12 cellular contexts compared by ENCODE assay signal in the genomic region with DNA sequence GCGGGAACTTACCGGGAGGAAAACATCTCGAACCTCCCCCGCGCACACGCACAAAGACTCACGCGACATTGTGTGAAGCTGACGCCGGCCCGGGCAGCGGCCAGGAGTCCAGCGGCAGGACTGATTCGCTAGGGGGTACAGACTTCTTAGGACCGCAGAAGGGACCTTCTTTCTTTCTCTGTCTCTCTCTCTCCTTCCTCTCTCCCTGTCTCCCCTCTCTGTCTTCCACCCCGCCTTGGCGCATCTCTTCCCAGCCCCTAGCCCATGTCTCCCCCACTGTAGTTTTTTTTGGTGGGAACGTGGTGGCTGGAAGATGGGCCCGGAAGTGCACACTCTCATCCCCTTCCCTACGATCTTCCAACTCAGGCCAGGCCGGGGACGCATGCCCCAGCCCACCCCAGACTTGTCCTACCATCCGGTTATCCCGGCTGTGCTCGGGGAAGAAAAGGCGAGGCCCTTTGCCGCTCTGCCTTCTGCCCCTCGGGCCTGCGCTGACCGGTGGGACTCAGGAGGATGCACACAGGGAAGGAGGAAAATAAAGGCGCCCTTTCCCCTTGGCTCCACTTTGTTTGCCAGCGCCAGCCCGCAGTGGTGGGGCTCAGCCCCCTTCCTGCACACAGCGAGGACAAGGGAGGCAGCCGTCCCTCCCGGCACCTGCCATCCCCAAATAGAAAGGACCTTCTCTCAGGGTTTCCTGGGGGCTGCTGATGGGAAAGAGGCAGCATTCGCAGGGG. TPM values are rescaled to one million over a fixed set of nuclear protein-coding genes. Genes with fewer than 3 reads are reported as not detected.
DNase-seq lines count a peak whose midpoint lies in the region; ATAC-seq, FAIRE-seq and TF ChIP-seq lines count a peak whose summit lies in the region.
"Had no signal": no experiment of that assay in that cellular context is flagged by ENCODE, and none has a peak within 500 bp of the region (broad histone marks: within the 10 kb centered on the region; RNA-seq: fewer than 3 reads in every experiment).

No MANE protein-coding gene starts in this region.

- H3K4me1 ChIP-seq in keratinocyte (ENCODE audit: control insufficient read depth, extremely low read depth, insufficient read depth, low read length), result no peaks in the 10 kb centered on the region

- H3K36me3 Mint-ChIP-seq in activated naive CD4-positive, alpha-beta T cell treated with anti-CD3 and anti-CD28 coated beads for 36 hours (ENCODE audit: low read depth), result no peaks in the 10 kb centered on the region
- no peaks in the 10 kb centered on the region for H3K36me3 Mint-ChIP-seq in activated B cell treated with CpG ODN at 0.5 μM for 24 hours (ENCODE audit: low read depth)

- H3K4me3 Mint-ChIP-seq in activated naive CD4-positive, alpha-beta T cell treated with anti-CD3 and anti-CD28 coated beads for 36 hours, result peak overlapping the region; percentile 32
- H3K4me3 Mint-ChIP-seq in activated B cell treated with CpG ODN at 0.5 μM for 24 hours, result peak overlapping the region; percentile 52
- peak overlapping the region; percentile 58 to 70 for H3K4me3 Mint-ChIP-seq in stimulated activated naive CD8-positive, alpha-beta T cell treated with anti-CD3 and anti-CD28 coated beads, Interleukin-15, amount 100 ng/mL, for 72 hours

- no peaks in the 10 kb centered on the region for H3K79me2 ChIP-seq in keratinocyte (ENCODE audit: control insufficient read depth, insufficient read depth, low read length)

- H3K36me3 ChIP-seq in keratinocyte (ENCODE audit: control insufficient read depth in 2 of 2, extremely low read depth in 1 of 2, insufficient read depth in 2 of 2, low read length in 2 of 2), result no peaks in the 10 kb centered on the region

- peaks cover 23% of the 10 kb centered on the region for H3K4me1 Mint-ChIP-seq in activated naive CD4-positive, alpha-beta T cell treated with anti-CD3 and anti-CD28 coated beads for 36 hours (ENCODE audit: low read depth)
- H3K4me1 Mint-ChIP-seq in activated B cell treated with CpG ODN at 0.5 μM for 24 hours, result peaks cover 26% of the 10 kb centered on the region
- peaks cover 65% of the 10 kb centered on the region for H3K4me1 Mint-ChIP-seq in stimulated activated naive CD8-positive, alpha-beta T cell treated with anti-CD3 and anti-CD28 coated beads, Interleukin-15, amount 100 ng/mL, for 72 hours

- H3K9me3 Mint-ChIP-seq in activated naive CD4-positive, alpha-beta T cell treated with anti-CD3 and anti-CD28 coated beads for 36 hours, result no peaks in the 10 kb centered on the region
- H3K9me3 Mint-ChIP-seq in activated B cell treated with CpG ODN at 0.5 μM for 24 hours, result no peaks in the 10 kb centered on the region
- no peaks in the 10 kb centered on the region for H3K9me3 Mint-ChIP-seq in stimulated activated naive CD8-positive, alpha-beta T cell treated with anti-CD3 and anti-CD28 coated beads, Interleukin-15, amount 100 ng/mL, for 72 hours

- H3K9me3 ChIP-seq in keratinocyte (ENCODE audit: control insufficient read depth, low read depth, low read length), result no peaks in the 10 kb centered on the region

- dilution Hi-C loops in keratinocyte (cut with MboI; ENCODE audit: extremely low pct_ligation_motif_present, low sequenced_read_pairs), result no loop called here

- no peak overlapping the region for H3K27ac ChIP-seq in keratinocyte (ENCODE audit: control insufficient read depth, insufficient read depth, low read length)

- no peak overlapping the region for H3K27ac Mint-ChIP-seq in activated naive CD4-positive, alpha-beta T cell treated with anti-CD3 and anti-CD28 coated beads for 36 hours
- H3K27ac Mint-ChIP-seq in activated B cell treated with CpG ODN at 0.5 μM for 24 hours, result no peak overlapping the region
- peak overlapping the region in 1 of 2 donors; percentile 87 for H3K27ac Mint-ChIP-seq in stimulated activated naive CD8-positive, alpha-beta T cell treated with anti-CD3 and anti-CD28 coated beads, Interleukin-15, amount 100 ng/mL, for 72 hours

- TF ChIP-seq CTCF in activated B cell treated with CpG ODN at 0.5 μM for 24 hours (IDR thresholded peaks at IDR 0.05) (no peak), keratinocyte (optimal IDR thresholded peaks at IDR 0.05 in 1 of 3, IDR thresholded peaks at IDR 0.05 in 1 of 3, conservative IDR thresholded peaks at IDR 0.05 in 1 of 3; ENCODE audit: extremely low read depth in 1 of 3, insufficient read depth in 2 of 3, low read length in 3 of 3) (no peak)

- H3K9ac ChIP-seq in keratinocyte (ENCODE audit: control insufficient read depth, extremely low read depth, insufficient read depth, low read length), result no peak overlapping the region

- ATAC-seq in activated B cell treated with CpG ODN at 0.5 μM for 24 hours (ENCODE audit: low read depth) (no peak), HG03159 (IDR thresholded peaks at IDR 0.05; ENCODE audit: unreplicated experiment) (no peak)
- ATAC-seq in stimulated activated naive CD8-positive, alpha-beta T cell treated with anti-CD3 and anti-CD28 coated beads, Interleukin-15, amount 100 ng/mL, for 72 hours, result no peak

- no peak overlapping the region for H2AFZ ChIP-seq in keratinocyte (ENCODE audit: control insufficient read depth, low read length)

- no peaks in the 10 kb centered on the region for H3K9me1 ChIP-seq in keratinocyte (ENCODE audit: control insufficient read depth, extremely low read depth, insufficient read depth, low read length)

- no peak overlapping the region for H3K4me3 ChIP-seq in keratinocyte (ENCODE audit: control insufficient read depth in 2 of 3, extremely low read depth in 1 of 3, insufficient read depth in 2 of 3, low read depth in 1 of 3, low read length in 3 of 3)

- peaks cover 74% of the 10 kb centered on the region for H3K27me3 Mint-ChIP-seq in activated naive CD4-positive, alpha-beta T cell treated with anti-CD3 and anti-CD28 coated beads for 36 hours (ENCODE audit: low read depth)
- H3K27me3 Mint-ChIP-seq in activated B cell treated with CpG ODN at 0.5 μM for 24 hours, result peaks cover 52% of the 10 kb centered on the region
- peaks cover 95% of the 10 kb centered on the region for H3K27me3 Mint-ChIP-seq in stimulated activated naive CD8-positive, alpha-beta T cell treated with anti-CD3 and anti-CD28 coated beads, Interleukin-15, amount 100 ng/mL, for 72 hours

- DNase-seq in activated naive CD4-positive, alpha-beta T cell treated with anti-CD3 and anti-CD28 coated beads for 36 hours, result no peak
- DNase-seq in activated naive CD4-positive, alpha-beta T cell treated with anti-CD3 and anti-CD28 coated beads, Interleukin-2, amount 50 U/mL, for 16 hours, result no peak
- DNase-seq in activated B cell treated with CpG ODN at 0.5 μM for 24 hours (no peak), keratinocyte (ENCODE audit: low read depth, low spot score) (no peak), C1 segment of cervical spinal cord (lab: John Stamatoyannopoulos, UW) (no peak), NCI-H2107 (lab: John Stamatoyannopoulos, UW) (no peak)
- DNase-seq in stimulated activated naive CD8-positive, alpha-beta T cell treated with anti-CD3 and anti-CD28 coated beads, Interleukin-15, amount 100 ng/mL, for 72 hours, result no peak
- DNase-seq: left colon; stimulated activated naive CD4-positive, alpha-beta T cell had no signal

- peaks cover 4% of the 10 kb centered on the region for H4K20me1 ChIP-seq in keratinocyte (ENCODE audit: control insufficient read depth, extremely low read depth, insufficient read depth, low read length)

- CTCF ChIA-PET in activated naive CD4-positive, alpha-beta T cell treated with anti-CD3 and anti-CD28 coated beads for 36 hours (lab: Charles Lee), result no interaction called here
- CTCF ChIA-PET in activated B cell treated with CpG ODN at 0.5 μM for 24 hours (lab: Charles Lee), result no interaction called here

- intact Hi-C loops in activated naive CD4-positive, alpha-beta T cell treated with anti-CD3 and anti-CD28 coated beads for 36 hours (cut with micrococcal nuclease), result loop anchor here (5.0 kb wide), 1 partner anchor 348 kb away; no protein-coding TSS in a partner anchor
- intact Hi-C loops in activated B cell treated with CpG ODN at 0.5 μM for 24 hours (cut with micrococcal nuclease), result loop anchor here (5.0 kb wide), 2 partner anchors 348 to 1548 kb away; no protein-coding TSS in a partner anchor

- H3K4me2 ChIP-seq in keratinocyte (ENCODE audit: control insufficient read depth, extremely low read depth, insufficient read depth, low read depth, low read length), result peak overlapping the region; percentile 10

- peaks cover 97% of the 10 kb centered on the region for H3K27me3 ChIP-seq in keratinocyte (ENCODE audit: control insufficient read depth, extremely low read depth, insufficient read depth, low read length)

- no peak for FAIRE-seq in keratinocyte (lab: Jason Lieb, UNC)

- POLR2A ChIA-PET in activated B cell treated with CpG ODN at 0.5 μM for 24 hours (lab: Charles Lee), result no interaction called here

RNA-seq across cellular contexts. Expression of a gene that starts 1.4 kb away (rescaled TPM):
- not detected for total RNA-seq in activated naive CD4-positive, alpha-beta T cell treated with anti-CD3 and anti-CD28 coated beads for 36 hours
- not detected in 2 replicates for total RNA-seq in activated B cell treated with CpG ODN at 0.5 μM for 24 hours
- 0.05 to 0.14 TPM (median 0.09 TPM) in 3 replicates for polyA plus RNA-seq in keratinocyte
- 0.15 TPM for polyA plus RNA-seq in keratinocyte (2011; ENCODE audit: low read depth)
- polyA plus RNA-seq in keratinocyte (2011; cell fraction: cytosol; rRNA removed), result 0.16 and 0.23 TPM in 2 replicates
- polyA plus RNA-seq in keratinocyte (2011; cell fraction: nucleus; rRNA removed), result 0.31 and 0.56 TPM in 2 replicates
- polyA plus RNA-seq in keratinocyte (2012; ENCODE audit: low replicate concordance), result 0.14 and 0.24 TPM in 2 replicates
- polyA minus RNA-seq in keratinocyte, result 0.26 TPM in 1 of 3 replicates, not detected in the others
- not detected for polyA minus RNA-seq in keratinocyte (2011; cell fraction: cytosol; rRNA and poly(A)+ RNA removed)
- 0.21 and 0.23 TPM in 2 replicates for polyA minus RNA-seq in keratinocyte (2011; cell fraction: nucleus; rRNA and poly(A)+ RNA removed)
- total RNA-seq: esophagus mucosa, left colon had no signal
- polyA plus RNA-seq: BJ had no signal
